Comparison of ENCODE assay signal across 23 cellular contexts in the genomic region with DNA sequence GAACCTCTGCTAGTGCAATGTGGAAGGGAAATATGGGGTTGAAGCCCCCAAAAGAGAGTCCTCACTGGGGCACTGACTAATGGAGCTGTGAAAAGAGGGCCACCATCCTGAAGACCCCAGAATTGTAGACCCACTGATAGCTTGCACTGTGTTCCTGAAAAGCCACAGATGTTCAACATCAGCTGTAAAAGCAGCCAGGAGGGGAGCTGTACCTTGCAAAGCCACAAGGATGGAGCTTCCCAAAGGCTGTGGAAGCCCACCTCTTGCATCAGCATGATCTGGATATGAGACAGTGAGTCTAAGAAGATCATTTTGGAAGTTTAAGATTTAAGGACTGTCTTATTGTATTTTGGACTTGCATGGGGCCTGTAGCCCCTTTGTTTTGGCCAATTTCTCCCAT.
"Had no signal": no experiment of that assay in that cellular context is flagged by ENCODE, and none has a peak within 500 bp of the region (broad histone marks: within the 10 kb centered on the region; RNA-seq: fewer than 3 reads in every experiment).

No MANE protein-coding gene starts in this region.

- H3K36me3 ChIP-seq: SJSA1 had no signal

- H3K9me3 ChIP-seq: SJSA1 had no signal

- DNase-seq: Kasumi-1, MM.1S, NCI-H1092 treated with DMSO at 0.1 percent for 48 hours, NCI-H1436, NCI-H187, NCI-H2029, NCI-H2081 treated with DMSO at 0.1 percent for 48 hours, NCI-H2171, NCI-H226, NCI-H446, NCI-H510A, NCI-H524 treated with DMSO at 0.1 percent for 48 hours, NCI-H69, NCI-H774, Right ventricle myocardium superior, RPMI8226, SIG-M5 had no signal

- H3K27ac ChIP-seq: KMS-11, SJSA1, SK-N-MC had no signal

- FAIRE-seq: K562, RCC 7860 had no signal

- H3K36me3 Mint-ChIP-seq: IgD-negative memory B cell had no signal

- H3K4me2 ChIP-seq: KMS-11 had no signal

- ATAC-seq: K562 had no signal

- H3K9me3 Mint-ChIP-seq: IgD-negative memory B cell had no signal

- H3K4me3 ChIP-seq: K562, SJSA1, SK-N-MC had no signal

- H3K9ac ChIP-seq: KMS-11 had no signal

- H3K27me3 ChIP-seq: SJSA1 had no signal

- H3K4me3 Mint-ChIP-seq: IgD-negative memory B cell had no signal

- H3K27me3 Mint-ChIP-seq: IgD-negative memory B cell had no signal
